In genomic region chr20:34806255-34806654, GRCh38 we compare ENCODE assay signal across 23 cellular contexts.
"Had no signal": no experiment of that assay in that cellular context is flagged by ENCODE, and none has a peak within 500 bp of the region (broad histone marks: within the 10 kb centered on the region; RNA-seq: fewer than 3 reads in every experiment).

No MANE protein-coding gene starts in this region.

- DNase-seq: activated CD4-positive, alpha-beta T cell treated with anti-CD3 and anti-CD28 coated beads, Interleukin-2, amount 50 U/mL, for 1 hour; activated CD8-positive, alpha-beta memory T cell treated with anti-CD3 and anti-CD28 coated beads, Interleukin-2, amount 50 U/mL, for 4 hours; activated naive CD4-positive, alpha-beta T cell treated with anti-CD3 and anti-CD28 coated beads, Interleukin-2, amount 10 ng/mL, durations not matched to agents 7 days and 5 days; activated naive CD8-positive, alpha-beta T cell treated with anti-CD3 and anti-CD28 coated beads, Interleukin-2, amount 50 U/mL, for 24 hours; activated T-cell treated with anti-CD3 and anti-CD28 coated beads, Interleukin-2, amount 50 U/mL, for 4 hours; anterior cingulate cortex; central memory CD4-positive, alpha-beta T cell; erythroblast; left lung; pancreas; sigmoid colon; spleen; stimulated activated CD4-positive, alpha-beta T cell treated with anti-CD3 and anti-CD28 coated beads, Interleukin-4, amount 100 ng/mL, for 4 hours; stimulated activated naive CD4-positive, alpha-beta T cell; T-helper 2 cell; upper lobe of right lung had no signal

- H3K36me3 ChIP-seq: neutrophil, pancreas, sigmoid colon, upper lobe of right lung had no signal

- H3K9me3 ChIP-seq: left lung, neutrophil, pancreas, sigmoid colon, spleen, upper lobe of right lung had no signal

- H3K27me3 ChIP-seq: left lung, neutrophil, pancreas, sigmoid colon, spleen, upper lobe of right lung had no signal

- ATAC-seq: activated CD4-positive, CD25-positive, alpha-beta regulatory T cell treated with anti-CD3 and anti-CD28 coated beads, Interleukin-2, amount 50 U/mL, for 24 hours; activated naive CD8-positive, alpha-beta T cell treated with anti-CD3 and anti-CD28 coated beads, Interleukin-2, amount 50 U/mL, for 24 hours; activated T-cell treated with anti-CD3 and anti-CD28 coated beads, Interleukin-2, amount 50 U/mL, for 4 hours; left lung; natural killer cell treated with Interleukin-12 subunit alpha and Interleukin-12 subunit beta and Interleukin-15 and Interleukin-18, amount 100 ng/mL, for 72 hours; pancreas; upper lobe of right lung had no signal

- FAIRE-seq: colon, frontal cortex, keratinocyte, pancreas, TTC549 had no signal

- H3K4me1 ChIP-seq: upper lobe of right lung had no signal

- H3K4me3 ChIP-seq: left lung, pancreas, sigmoid colon, spleen, upper lobe of right lung had no signal

- H3K27ac ChIP-seq: left lung, neutrophil, pancreas, sigmoid colon, spleen, upper lobe of right lung had no signal
